8 cellular contexts compared by ENCODE assay signal in genomic region chr1:110011527-110012041, GRCh38. TPM values are rescaled to one million over a fixed set of nuclear protein-coding genes. Genes with fewer than 3 reads are reported as not detected.
DNase-seq lines count a peak whose midpoint lies in the region; ATAC-seq, FAIRE-seq and TF ChIP-seq lines count a peak whose summit lies in the region.

No MANE protein-coding gene starts in this region.

- H3K9me3 ChIP-seq in lung (ENCODE audit: control insufficient read depth in 2 of 2, insufficient read depth in 1 of 2, low read length in 1 of 2) = no peaks in the 10 kb centered on the region

- ATAC-seq in HG03457 (IDR thresholded peaks at IDR 0.05; ENCODE audit: unreplicated experiment) = peak; percentile 91
- peak; percentile 86 for ATAC-seq in central memory CD8-positive, alpha-beta T cell (replicated peaks; ENCODE audit: extremely low read depth, poor library complexity, severe bottlenecking)
- ATAC-seq in lung (ENCODE audit: insufficient read depth, low FRiP score) = peak; percentile 66

- H3K36me3 Mint-ChIP-seq in central memory CD8-positive, alpha-beta T cell (ENCODE audit: insufficient read depth) = peaks cover 47% of the 10 kb centered on the region

- H3K36me3 ChIP-seq in lung (ENCODE audit: control insufficient read depth in 2 of 2, insufficient read depth in 2 of 2, low read length in 2 of 2) = peaks cover 23 to 39% of the 10 kb centered on the region in 2 donors

- H3K4me1 Mint-ChIP-seq in central memory CD8-positive, alpha-beta T cell = peaks cover 20% of the 10 kb centered on the region

- H3K9me3 Mint-ChIP-seq in central memory CD8-positive, alpha-beta T cell = no peaks in the 10 kb centered on the region

- H3K27me3 ChIP-seq in lung (ENCODE audit: control insufficient read depth, insufficient read depth) = no peaks in the 10 kb centered on the region

- peaks cover 0 to 9% of the 10 kb centered on the region in 2 donors for H3K4me1 ChIP-seq in lung (ENCODE audit: control insufficient read depth in 2 of 2, insufficient read depth in 2 of 2, low read length in 2 of 2)

- FAIRE-seq in RCC 7860 (lab: Jason Lieb, UNC) = peak; percentile 26

- H3K27ac ChIP-seq in lung (ENCODE audit: low read depth in 1 of 2, low read length in 1 of 2) = no peak overlapping the region

- H3K4me3 ChIP-seq in lung = no peak overlapping the region

- peak; percentile 15 to 23 for DNase-seq in activated CD4-positive, alpha-beta T cell treated with anti-CD3 and anti-CD28 coated beads for 4 hours
- no peak for DNase-seq in activated CD4-positive, alpha-beta T cell treated with anti-CD3 and anti-CD28 coated beads, Interleukin-2, amount 50 U/mL, for 48 hours
- DNase-seq in GM20000 (ENCODE audit: low spot score) (peak; percentile 77), RCC 7860 (ENCODE audit: low spot score) (peak; percentile 59), lung (ENCODE audit: low spot score) (no peak), T1000 (lab: John Stamatoyannopoulos, UW) (no peak)
- peak in 1 of 2 donors; percentile 17 for DNase-seq in central memory CD8-positive, alpha-beta T cell (ENCODE audit: low spot score in 2 of 2)

- TF ChIP-seq CTCF in GM20000 (IDR thresholded peaks at IDR 0.05; ENCODE audit: extremely low read depth, missing control alignments) (peak; percentile 37), lung (IDR thresholded peaks at IDR 0.05; ENCODE audit: control extremely low read depth, extremely low read depth) (peak; percentile 25)

- no peaks in the 10 kb centered on the region for H3K27me3 Mint-ChIP-seq in central memory CD8-positive, alpha-beta T cell

- no peak overlapping the region for H3K4me3 Mint-ChIP-seq in central memory CD8-positive, alpha-beta T cell

- 37 to 41% methylated on average over 2 of the region's 2 CpGs for WGBS in lung, 2 donors

- peak overlapping the region; percentile 29 for H3K27ac Mint-ChIP-seq in central memory CD8-positive, alpha-beta T cell (ENCODE audit: low read depth)

RNA-seq across cellular contexts. Expression of gene STRIP1, which starts 22.8 kb away (rescaled TPM):
- 10 to 100 TPM; 36.1 to 68.2 TPM for total RNA-seq in lung
- 10 to 100 TPM; 11.7 to 20.8 TPM for polyA plus RNA-seq in lung

RNA-seq across cellular contexts. Expression of gene AHCYL1, which starts 27.0 kb away (rescaled TPM):
- total RNA-seq in lung = 10 to 100 TPM; 65.8 to 77.7 TPM
- 10 to 100 TPM; 44.4 to 46.8 TPM for polyA plus RNA-seq in lung

RNA-seq across cellular contexts. Expression of gene ALX3, which starts 58.9 kb away (rescaled TPM):
- total RNA-seq in lung = not detected
- under 1 TPM; 0.13 to 0.16 TPM for polyA plus RNA-seq in lung

Comparison
In these comparisons a context has a peak if more than half of its experiments do, and no peak if none do; other contexts are left out.
1. DNase-seq: peak in activated CD4-positive, alpha-beta T cell treated with anti-CD3 and anti-CD28 coated beads for 4 hours (2 of 2), GM20000 (single experiment) and RCC 7860 (single experiment); none in activated CD4-positive, alpha-beta T cell treated with anti-CD3 and anti-CD28 coated beads, Interleukin-2, amount 50 U/mL, for 48 hours (0 of 2), lung (single experiment) and T1000 (single experiment).
2. Peak in every context shown above with its lines, with median percentiles within 50 percentile points of each other: ATAC-seq.